ENCODE assay signal across 26 cellular contexts in genomic region chr5:133440467-133441115, GRCh38.
A peak's percentile ranks its signal among the peaks of the same experiment; 100 is the strongest.
DNase-seq lines count a peak whose midpoint lies in the region; ATAC-seq, FAIRE-seq and TF ChIP-seq lines count a peak whose summit lies in the region.
"Had no signal": no experiment of that assay in that cellular context is flagged by ENCODE, and none has a peak within 500 bp of the region (broad histone marks: within the 10 kb centered on the region; RNA-seq: fewer than 3 reads in every experiment).

No MANE protein-coding gene starts in this region.

- TF ChIP-seq CTCF in mammary epithelial cell (conservative IDR thresholded peaks at IDR 0.05 in 1 of 2, IDR thresholded peaks at IDR 0.05 in 1 of 2; ENCODE audit: extremely low read depth in 1 of 2, insufficient read depth in 1 of 2, low read depth in 1 of 2, low read length in 2 of 2) (no peak), osteocyte (IDR thresholded peaks at IDR 0.05) (no peak), GM20000 (IDR thresholded peaks at IDR 0.05; ENCODE audit: extremely low read depth, missing control alignments) (no peak)

- peaks cover 20% of the 10 kb centered on the region for H3K4me1 ChIP-seq in mammary epithelial cell (ENCODE audit: insufficient read depth, low read length)
- H3K4me1 ChIP-seq: BE2C, Peyer's patch had no signal

- H3K27ac ChIP-seq in mammary epithelial cell (ENCODE audit: insufficient read depth, low read depth, low read length): no peak overlapping the region
- H3K27ac ChIP-seq: neural progenitor cell, Peyer's patch, SK-N-MC, suprapubic skin had no signal

- H3K27ac Mint-ChIP-seq in osteocyte (ENCODE audit: unreplicated experiment): no peak overlapping the region
- H3K27ac Mint-ChIP-seq: activated naive CD8-positive, alpha-beta T cell treated with anti-CD3 and anti-CD28 coated beads, Interleukin-2, amount 10 ng/mL, durations not matched to agents 7 days and 5 days; activated T-helper 2 cell treated with anti-CD3 and anti-CD28 coated beads, Interferon-gamma antibody, Interleukin-2, Interleukin-4, amounts not matched to agents 10 μg/mL and 5 μg/mL and 100 μg/mL, durations not matched to agents 14 hours and 24 hours and 36 hours; GM23338; T-helper 1 cell treated with Interleukin-12 subunit alpha and Interleukin-12 subunit beta and Interleukin-4 antibody, amounts not matched to agents 30 μg/mL and 1 μg/mL, for 36 hours had no signal

- no peak overlapping the region for H3K9ac ChIP-seq in mammary epithelial cell (ENCODE audit: insufficient read depth, low read length)
- H3K9ac ChIP-seq: neural progenitor cell had no signal

- peak overlapping the region; percentile 78 for H2AFZ ChIP-seq in mammary epithelial cell (ENCODE audit: low read depth, low read length)
- H2AFZ ChIP-seq: GM23338, neural progenitor cell had no signal

- ATAC-seq in Right ventricle myocardium superior (ENCODE audit: poor library complexity): peak; percentile 87
- ATAC-seq: GM23338 had no signal

- H3K4me3 Mint-ChIP-seq in osteocyte (ENCODE audit: unreplicated experiment): no peak overlapping the region
- H3K4me3 Mint-ChIP-seq: activated naive CD8-positive, alpha-beta T cell treated with anti-CD3 and anti-CD28 coated beads, Interleukin-2, amount 10 ng/mL, durations not matched to agents 7 days and 5 days; GM23338; neural progenitor cell; T-helper 1 cell treated with Interleukin-12 subunit alpha and Interleukin-12 subunit beta and Interleukin-4 antibody, amounts not matched to agents 30 μg/mL and 1 μg/mL, for 36 hours had no signal

- DNase-seq in HTR-8/SVneo (ENCODE audit: insufficient read length, low spot score): no peak
- DNase-seq in mammary epithelial cell: peak; percentile 21
- DNase-seq in Right ventricle myocardium superior: peak; percentile 59
- DNase-seq in osteocyte (ENCODE audit: extremely low spot score, unreplicated experiment): peak; percentile 77
- DNase-seq in NCI-H2029 (lab: John Stamatoyannopoulos, UW): no peak
- DNase-seq in GDM1 (lab: John Stamatoyannopoulos, UW): no peak
- DNase-seq in NCI-H748 treated with DMSO at 0.1 percent for 48 hours (lab: John Stamatoyannopoulos, UW): no peak
- no peak for DNase-seq in GM20000 (ENCODE audit: low spot score)
- DNase-seq: activated CD4-positive, alpha-beta T cell treated with anti-CD3 and anti-CD28 coated beads for 48 hours; activated naive CD8-positive, alpha-beta T cell treated with anti-CD3 and anti-CD28 coated beads, Interleukin-2, amount 10 ng/mL, durations not matched to agents 7 days and 5 days; BE2C; DMS53; effector CD8-positive, alpha-beta T cell; KBM-7; MV-4-11; NCI-H526 treated with DMSO at 0.1 percent for 48 hours; Peyer's patch; stimulated activated CD4-positive, alpha-beta T cell treated with anti-CD3 and anti-CD28 coated beads, Interleukin-1b, Interleukin-23, amount 100 ng/mL, for 48 hours had no signal

- FAIRE-seq in HTR-8/SVneo (lab: Jason Lieb, UNC): peak; percentile 4

- 74% methylated on average over 6 of the region's 7 CpGs for WGBS in mammary epithelial cell (ENCODE audit: low coverage, missing lambda C conversion rate)

- no peaks in the 10 kb centered on the region for H3K36me3 ChIP-seq in mammary epithelial cell (ENCODE audit: insufficient read depth, low read length)
- H3K36me3 ChIP-seq: BE2C, esophagus muscularis mucosa, neural progenitor cell, Peyer's patch, suprapubic skin had no signal

- no peaks in the 10 kb centered on the region for H3K79me2 ChIP-seq in mammary epithelial cell (ENCODE audit: insufficient read depth, low read length)

- dilution Hi-C loops in mammary epithelial cell (cut with HindIII; ENCODE audit: low sequenced_read_pairs): no loop called here

- CTCF ChIA-PET in mammary epithelial cell (lab: Charles Lee; ENCODE audit: low non-redundant PET): no interaction called here

- in situ Hi-C loops in mammary epithelial cell (cut with MboI; ENCODE audit: low sequenced_read_pairs in 2 of 2): no loop called here

- no peaks in the 10 kb centered on the region for H3K4me1 Mint-ChIP-seq in osteocyte (ENCODE audit: unreplicated experiment)
- H3K4me1 Mint-ChIP-seq: activated naive CD8-positive, alpha-beta T cell treated with anti-CD3 and anti-CD28 coated beads, Interleukin-2, amount 10 ng/mL, durations not matched to agents 7 days and 5 days had no signal

- no peak overlapping the region for H3K4me3 ChIP-seq in mammary epithelial cell (replicated peaks in 1 of 3; ENCODE audit: insufficient read depth in 1 of 3, low read depth in 2 of 3, low read length in 3 of 3)
- H3K4me3 ChIP-seq: esophagus muscularis mucosa, GM23338, neural progenitor cell, Peyer's patch, SK-N-MC, skin epidermis, suprapubic skin had no signal

- H3K9me3 ChIP-seq in mammary epithelial cell (replicated peaks; ENCODE audit: insufficient read depth, low read length): no peaks in the 10 kb centered on the region
- H3K9me3 ChIP-seq: BE2C, esophagus muscularis mucosa, Peyer's patch, suprapubic skin had no signal

- no peaks in the 10 kb centered on the region for H3K27me3 ChIP-seq in mammary epithelial cell (ENCODE audit: insufficient read depth, low read length)
- H3K27me3 ChIP-seq: BE2C, esophagus muscularis mucosa, neural progenitor cell, Peyer's patch, suprapubic skin had no signal

- H3K36me3 Mint-ChIP-seq in osteocyte (ENCODE audit: unreplicated experiment): no peaks in the 10 kb centered on the region
- H3K36me3 Mint-ChIP-seq: activated naive CD8-positive, alpha-beta T cell treated with anti-CD3 and anti-CD28 coated beads, Interleukin-2, amount 10 ng/mL, durations not matched to agents 7 days and 5 days; neural progenitor cell had no signal

- H3K4me2 ChIP-seq in mammary epithelial cell (ENCODE audit: insufficient read depth, low read depth, low read length): no peak overlapping the region
- H3K4me2 ChIP-seq: GM23338, neural progenitor cell had no signal

- intact Hi-C loops in mammary epithelial cell (cut with micrococcal nuclease): no loop called here
- intact Hi-C loops in Right ventricle myocardium superior (cut with DNase I): no loop called here

- H3K9me3 Mint-ChIP-seq in osteocyte (ENCODE audit: unreplicated experiment): no peaks in the 10 kb centered on the region
- H3K9me3 Mint-ChIP-seq: activated naive CD8-positive, alpha-beta T cell treated with anti-CD3 and anti-CD28 coated beads, Interleukin-2, amount 10 ng/mL, durations not matched to agents 7 days and 5 days; activated T-helper 2 cell treated with anti-CD3 and anti-CD28 coated beads, Interferon-gamma antibody, Interleukin-2, Interleukin-4, amounts not matched to agents 10 μg/mL and 5 μg/mL and 100 μg/mL, durations not matched to agents 14 hours and 24 hours and 36 hours; GM23338; neural progenitor cell; T-helper 1 cell treated with Interleukin-12 subunit alpha and Interleukin-12 subunit beta and Interleukin-4 antibody, amounts not matched to agents 30 μg/mL and 1 μg/mL, for 36 hours had no signal

- peaks cover 22% of the 10 kb centered on the region for H3K27me3 Mint-ChIP-seq in osteocyte (ENCODE audit: unreplicated experiment)

- H4K20me1 ChIP-seq in mammary epithelial cell (ENCODE audit: insufficient read depth, low read length): no peaks in the 10 kb centered on the region

- BruUV-seq in mammary epithelial cell (replicated peaks; lab: Mats Ljungman, UMichigan): no TSS peak

Comparison
In these comparisons a context has a peak if more than half of its experiments do, and no peak if none do; other contexts are left out.
1. DNase-seq: peak in mammary epithelial cell (single experiment), Right ventricle myocardium superior (single experiment) and osteocyte (single experiment); none in HTR-8/SVneo (single experiment), NCI-H2029 (single experiment), GDM1 (single experiment), NCI-H748 treated with DMSO at 0.1 percent for 48 hours (single experiment) and GM20000 (single experiment).